In genomic region chr11:82732348-82732733, GRCh38 we compare ENCODE assay signal across 1 cellular context.
TF ChIP-seq lines count a peak whose summit lies in the region.

No MANE protein-coding gene starts in this region.

TF ChIP-seq in SK-N-SH, 30 proteins besides CTCF, POLR2A, EP300 and RAD21 (continued from another document):
- TF ChIP-seq, protein P1, sequence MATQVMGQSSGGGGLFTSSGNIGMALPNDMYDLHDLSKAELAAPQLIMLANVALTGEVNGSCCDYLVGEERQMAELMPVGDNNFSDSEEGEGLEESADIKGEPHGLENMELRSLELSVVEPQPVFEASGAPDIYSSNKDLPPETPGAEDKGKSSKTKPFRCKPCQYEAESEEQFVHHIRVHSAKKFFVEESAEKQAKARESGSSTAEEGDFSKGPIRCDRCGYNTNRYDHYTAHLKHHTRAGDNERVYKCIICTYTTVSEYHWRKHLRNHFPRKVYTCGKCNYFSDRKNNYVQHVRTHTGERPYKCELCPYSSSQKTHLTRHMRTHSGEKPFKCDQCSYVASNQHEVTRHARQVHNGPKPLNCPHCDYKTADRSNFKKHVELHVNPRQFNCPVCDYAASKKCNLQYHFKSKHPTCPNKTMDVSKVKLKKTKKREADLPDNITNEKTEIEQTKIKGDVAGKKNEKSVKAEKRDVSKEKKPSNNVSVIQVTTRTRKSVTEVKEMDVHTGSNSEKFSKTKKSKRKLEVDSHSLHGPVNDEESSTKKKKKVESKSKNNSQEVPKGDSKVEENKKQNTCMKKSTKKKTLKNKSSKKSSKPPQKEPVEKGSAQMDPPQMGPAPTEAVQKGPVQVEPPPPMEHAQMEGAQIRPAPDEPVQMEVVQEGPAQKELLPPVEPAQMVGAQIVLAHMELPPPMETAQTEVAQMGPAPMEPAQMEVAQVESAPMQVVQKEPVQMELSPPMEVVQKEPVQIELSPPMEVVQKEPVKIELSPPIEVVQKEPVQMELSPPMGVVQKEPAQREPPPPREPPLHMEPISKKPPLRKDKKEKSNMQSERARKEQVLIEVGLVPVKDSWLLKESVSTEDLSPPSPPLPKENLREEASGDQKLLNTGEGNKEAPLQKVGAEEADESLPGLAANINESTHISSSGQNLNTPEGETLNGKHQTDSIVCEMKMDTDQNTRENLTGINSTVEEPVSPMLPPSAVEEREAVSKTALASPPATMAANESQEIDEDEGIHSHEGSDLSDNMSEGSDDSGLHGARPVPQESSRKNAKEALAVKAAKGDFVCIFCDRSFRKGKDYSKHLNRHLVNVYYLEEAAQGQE (IDR thresholded peaks at IDR 0.05; ENCODE audit: low read depth, low read length), result no peak
